Comparison of ENCODE assay signal across 12 cellular contexts in the genomic region with DNA sequence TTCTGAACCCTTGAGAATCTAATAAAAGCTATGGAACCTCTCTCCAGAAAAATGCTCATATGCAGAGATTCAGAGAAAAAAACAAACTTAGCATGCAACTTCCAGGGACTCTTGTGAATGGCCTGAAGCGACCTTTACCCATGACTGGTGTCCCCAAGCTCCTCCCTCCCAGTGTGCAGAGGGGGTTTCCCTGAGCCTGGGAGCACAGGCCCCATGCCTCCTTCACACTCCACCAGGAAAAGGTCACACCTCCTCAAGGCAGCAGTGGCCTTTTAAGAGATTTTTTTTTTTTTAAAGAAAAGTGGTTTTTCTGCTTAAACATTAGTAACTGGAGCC. TPM values are rescaled to one million over a fixed set of nuclear protein-coding genes. Genes with fewer than 3 reads are reported as not detected.
A peak's percentile ranks its signal among the peaks of the same experiment; 100 is the strongest.
DNase-seq lines count a peak whose midpoint lies in the region; ATAC-seq and TF ChIP-seq lines count a peak whose summit lies in the region.
"Had no signal": no experiment of that assay in that cellular context is flagged by ENCODE, and none has a peak within 500 bp of the region (broad histone marks: within the 10 kb centered on the region; RNA-seq: fewer than 3 reads in every experiment).

No MANE protein-coding gene starts in this region.

- in situ Hi-C loops in mammary epithelial cell (cut with MboI; ENCODE audit: low sequenced_read_pairs in 2 of 2) = no loop called here

- intact Hi-C loops in mammary epithelial cell (cut with micrococcal nuclease) = no loop called here
- intact Hi-C loops in MCF 10A (cut with micrococcal nuclease) = no loop called here
- intact Hi-C loops in thyroid gland (cut with DNase I) = no loop called here
- intact Hi-C loops in heart left ventricle (cut with DNase I) = no loop called here

- no peak overlapping the region for H2AFZ ChIP-seq in mammary epithelial cell (ENCODE audit: low read depth, low read length)

- H3K4me3 Mint-ChIP-seq in MCF 10A (ENCODE audit: unreplicated experiment) = no peak overlapping the region
- H3K4me3 Mint-ChIP-seq in activated naive CD8-positive, alpha-beta T cell treated with anti-CD3 and anti-CD28 coated beads, Interleukin-2, amount 10 ng/mL, durations not matched to agents 7 days and 5 days = no peak overlapping the region
- H3K4me3 Mint-ChIP-seq: CD14-positive monocyte had no signal

- H3K79me2 ChIP-seq in mammary epithelial cell (ENCODE audit: insufficient read depth, low read length) = peaks cover 80% of the 10 kb centered on the region

- H3K27ac ChIP-seq in mammary epithelial cell (ENCODE audit: insufficient read depth, low read depth, low read length) = peak overlapping the region; percentile 36
- H3K27ac ChIP-seq in thyroid gland = peak overlapping the region; percentile 6 to 58 (median 50)
- no peak overlapping the region for H3K27ac ChIP-seq in heart left ventricle

- H3K9me3 ChIP-seq in mammary epithelial cell (replicated peaks; ENCODE audit: insufficient read depth, low read length) = no peaks in the 10 kb centered on the region
- H3K9me3 ChIP-seq in thyroid gland = no peaks in the 10 kb centered on the region
- no peaks in the 10 kb centered on the region for H3K9me3 ChIP-seq in heart left ventricle

- 90% methylated on average over 1 of the region's 1 CpG for WGBS in mammary epithelial cell (ENCODE audit: low coverage, missing lambda C conversion rate)
- 25 to 29% methylated on average over 1 of the region's 1 CpG for WGBS in thyroid gland, 2 donors
- 86 to 97% (median 93%) methylated on average over 1 of the region's 1 CpG for WGBS in heart left ventricle, 4 donors

- H3K27me3 ChIP-seq in mammary epithelial cell (ENCODE audit: insufficient read depth, low read length) (no peaks in the 10 kb centered on the region), thyroid gland (no peaks in the 10 kb centered on the region), heart left ventricle (no peaks in the 10 kb centered on the region)

- H3K4me1 Mint-ChIP-seq in MCF 10A (ENCODE audit: insufficient read depth, unreplicated experiment) = peaks cover 14% of the 10 kb centered on the region
- H3K4me1 Mint-ChIP-seq in activated naive CD8-positive, alpha-beta T cell treated with anti-CD3 and anti-CD28 coated beads, Interleukin-2, amount 10 ng/mL, durations not matched to agents 7 days and 5 days = peaks cover 13% of the 10 kb centered on the region

- H3K4me3 ChIP-seq in mammary epithelial cell (replicated peaks in 1 of 3; ENCODE audit: insufficient read depth in 1 of 3, low read depth in 2 of 3, low read length in 3 of 3) (no peak overlapping the region), thyroid gland (replicated peaks in 1 of 3) (no peak overlapping the region), heart left ventricle (no peak overlapping the region)

- no TSS peak for BruUV-seq in mammary epithelial cell (replicated peaks; lab: Mats Ljungman, UMichigan)
- no TSS peak for BruUV-seq in MCF 10A (replicated peaks; lab: Mats Ljungman, UMichigan)

- peaks cover 34% of the 10 kb centered on the region for H3K4me1 ChIP-seq in mammary epithelial cell (ENCODE audit: insufficient read depth, low read length)
- peaks cover 15 to 21% of the 10 kb centered on the region in 2 donors for H3K4me1 ChIP-seq in thyroid gland
- H3K4me1 ChIP-seq in heart left ventricle = peaks cover 0 to 18% (median 1%) of the 10 kb centered on the region in 12 donors

- TF ChIP-seq POLR2A in thyroid gland (IDR thresholded peaks at IDR 0.05) (no peak), heart left ventricle (IDR thresholded peaks at IDR 0.05) (no peak)

- no peaks in the 10 kb centered on the region for H3K9me3 Mint-ChIP-seq in MCF 10A (ENCODE audit: unreplicated experiment)
- H3K9me3 Mint-ChIP-seq in activated naive CD8-positive, alpha-beta T cell treated with anti-CD3 and anti-CD28 coated beads, Interleukin-2, amount 10 ng/mL, durations not matched to agents 7 days and 5 days = peaks cover 2% of the 10 kb centered on the region

- CTCF ChIA-PET in mammary epithelial cell (lab: Charles Lee; ENCODE audit: low non-redundant PET) = no interaction called here
- CTCF ChIA-PET in MCF 10A (lab: Yijun Ruan, JAX) = interaction anchor here (0.6 to 1.5 kb wide), 5 partner anchors 9 to 362 kb away, joined by 3 to 5 read pairs (median 4); no protein-coding TSS in a partner anchor

- H3K4me2 ChIP-seq in mammary epithelial cell (ENCODE audit: insufficient read depth, low read depth, low read length) = no peak overlapping the region

- no peaks in the 10 kb centered on the region for H3K27me3 Mint-ChIP-seq in MCF 10A (ENCODE audit: insufficient read depth, unreplicated experiment)
- H3K27me3 Mint-ChIP-seq in activated naive CD8-positive, alpha-beta T cell treated with anti-CD3 and anti-CD28 coated beads, Interleukin-2, amount 10 ng/mL, durations not matched to agents 7 days and 5 days = no peaks in the 10 kb centered on the region

- TF ChIP-seq CTCF in mammary epithelial cell (conservative IDR thresholded peaks at IDR 0.05 in 1 of 2, IDR thresholded peaks at IDR 0.05 in 1 of 2; ENCODE audit: extremely low read depth in 1 of 2, insufficient read depth in 1 of 2, low read depth in 1 of 2, low read length in 2 of 2) = no peak
- TF ChIP-seq CTCF in MCF 10A (IDR thresholded peaks at IDR 0.05; ENCODE audit: unreplicated experiment) = no peak
- TF ChIP-seq CTCF in thyroid gland (IDR thresholded peaks at IDR 0.05) = no peak
- no peak for TF ChIP-seq CTCF in heart left ventricle (IDR thresholded peaks at IDR 0.05)

- POLR2A ChIA-PET in MCF 10A (lab: Yijun Ruan, JAX) = interaction anchor here (0.6 to 1.3 kb wide), 2 partner anchors 15 to 485 kb away, joined by 3 read pairs; no protein-coding TSS in a partner anchor
- POLR2A ChIA-PET in activated naive CD8-positive, alpha-beta T cell treated with anti-CD3 and anti-CD28 coated beads, Interleukin-2, amount 10 ng/mL, durations not matched to agents 7 days and 5 days (lab: Charles Lee) = no interaction called here

- no peak overlapping the region for H3K9ac ChIP-seq in mammary epithelial cell (ENCODE audit: insufficient read depth, low read length)

- H3K27ac Mint-ChIP-seq in MCF 10A (ENCODE audit: low read depth, unreplicated experiment) = no peak overlapping the region
- H3K27ac Mint-ChIP-seq in activated naive CD8-positive, alpha-beta T cell treated with anti-CD3 and anti-CD28 coated beads, Interleukin-2, amount 10 ng/mL, durations not matched to agents 7 days and 5 days = peak overlapping the region; percentile 9

- dilution Hi-C loops in mammary epithelial cell (cut with HindIII; ENCODE audit: low sequenced_read_pairs) = no loop called here

- ATAC-seq in HG03060 (IDR thresholded peaks at IDR 0.05; ENCODE audit: low read depth, unreplicated experiment) (peak; percentile 48), heart left ventricle (no peak)
- ATAC-seq in activated naive CD8-positive, alpha-beta T cell treated with anti-CD3 and anti-CD28 coated beads, Interleukin-2, amount 10 ng/mL, durations not matched to agents 7 days and 5 days (ENCODE audit: low read depth) = peak; percentile 63

- no peaks in the 10 kb centered on the region for H4K20me1 ChIP-seq in mammary epithelial cell (ENCODE audit: insufficient read depth, low read length)

- H3K36me3 Mint-ChIP-seq in MCF 10A (ENCODE audit: insufficient read depth, unreplicated experiment) = peaks cover 20% of the 10 kb centered on the region
- peaks cover 39% of the 10 kb centered on the region for H3K36me3 Mint-ChIP-seq in activated naive CD8-positive, alpha-beta T cell treated with anti-CD3 and anti-CD28 coated beads, Interleukin-2, amount 10 ng/mL, durations not matched to agents 7 days and 5 days

- DNase-seq in mammary epithelial cell = no peak
- DNase-seq in MCF 10A (ENCODE audit: unreplicated experiment) = no peak
- no peak for DNase-seq in activated naive CD8-positive, alpha-beta T cell treated with anti-CD3 and anti-CD28 coated beads, Interleukin-2, amount 10 ng/mL, durations not matched to agents 7 days and 5 days
- DNase-seq in thyroid gland = peak; percentile 70 to 72
- no peak for DNase-seq in NCI-H748 (lab: John Stamatoyannopoulos, UW; ENCODE audit: unreplicated experiment)
- no peak for DNase-seq in effector CD4-positive, alpha-beta T cell
- DNase-seq in heart left ventricle = no peak
- DNase-seq: GOT3, NCI-H1417 had no signal

- no peaks in the 10 kb centered on the region for H3K36me3 ChIP-seq in mammary epithelial cell (ENCODE audit: insufficient read depth, low read length)
- no peaks in the 10 kb centered on the region for H3K36me3 ChIP-seq in thyroid gland
- H3K36me3 ChIP-seq in heart left ventricle = no peaks in the 10 kb centered on the region

RNA-seq across cellular contexts. Expression of gene UBA6, which starts 13.3 kb away (rescaled TPM):
- total RNA-seq in mammary epithelial cell (100 to 1,000 TPM; 178 to 203 TPM), MCF 10A (2022) (83.1 and 97.4 TPM in 2 replicates), thyroid gland (100 to 1,000 TPM in 2 of 4 donors, 10 to 100 TPM in 2; 31.9 to 180 (median 97.5) TPM), heart left ventricle (10 to 100 TPM; 15.2 to 35.3 (median 20.4) TPM)
- polyA plus RNA-seq in mammary epithelial cell (143 TPM), heart left ventricle (10 to 100 TPM in 1 of 2 donors, 1 to 10 TPM in 1; 3.1 to 17.2 TPM)
- 130 TPM for polyA minus RNA-seq in mammary epithelial cell
- total RNA-seq in activated naive CD8-positive, alpha-beta T cell treated with anti-CD3 and anti-CD28 coated beads, Interleukin-2, amount 10 ng/mL, durations not matched to agents 7 days and 5 days = 10 to 100 TPM; 64.8 to 65.2 TPM

RNA-seq across cellular contexts. Expression of gene GNRHR, which starts 40.0 kb away (rescaled TPM):
- under 1 TPM in 1 of 2 donors, not detected in 1; 0.26 TPM for total RNA-seq in mammary epithelial cell
- 0.05 TPM for polyA plus RNA-seq in mammary epithelial cell
- polyA minus RNA-seq in mammary epithelial cell = not detected
- not detected in 2 replicates for total RNA-seq in MCF 10A (2022)
- not detected for total RNA-seq in activated naive CD8-positive, alpha-beta T cell treated with anti-CD3 and anti-CD28 coated beads, Interleukin-2, amount 10 ng/mL, durations not matched to agents 7 days and 5 days
- total RNA-seq in thyroid gland = not detected
- total RNA-seq in heart left ventricle = not detected
- not detected for polyA plus RNA-seq in heart left ventricle
- total RNA-seq: skeletal muscle tissue had no signal
- polyA plus RNA-seq: CD14-positive monocyte had no signal

Comparison
In these comparisons a context has a peak if more than half of its experiments do, and no peak if none do; other contexts are left out.
1. DNase-seq: peak in thyroid gland (2 of 2); none in mammary epithelial cell (single experiment), MCF 10A (single experiment), activated naive CD8-positive, alpha-beta T cell treated with anti-CD3 and anti-CD28 coated beads, Interleukin-2, amount 10 ng/mL, durations not matched to agents 7 days and 5 days (single experiment), NCI-H748 (single experiment), effector CD4-positive, alpha-beta T cell (single experiment) and heart left ventricle (0 of 5).
2. H3K27ac ChIP-seq: peak in mammary epithelial cell (single experiment) and thyroid gland (3 of 3); none in heart left ventricle (0 of 12).
3. ATAC-seq: peak in HG03060 (single experiment) and activated naive CD8-positive, alpha-beta T cell treated with anti-CD3 and anti-CD28 coated beads, Interleukin-2, amount 10 ng/mL, durations not matched to agents 7 days and 5 days (single experiment); none in heart left ventricle (0 of 4).